9 cellular contexts compared by ENCODE assay signal in genomic region chr11:43738600-43739409, GRCh38. TPM values are rescaled to one million over a fixed set of nuclear protein-coding genes. Genes with fewer than 3 reads are reported as not detected.
A peak's percentile ranks its signal among the peaks of the same experiment; 100 is the strongest.
DNase-seq lines count a peak whose midpoint lies in the region; ATAC-seq and TF ChIP-seq lines count a peak whose summit lies in the region.
"Had no signal": no experiment of that assay in that cellular context is flagged by ENCODE, and none has a peak within 500 bp of the region (broad histone marks: within the 10 kb centered on the region; RNA-seq: fewer than 3 reads in every experiment).

No MANE protein-coding gene starts in this region.

- H3K27me3 ChIP-seq in SJCRH30 (no peaks in the 10 kb centered on the region), foreskin keratinocyte (no peaks in the 10 kb centered on the region)

- ATAC-seq in foreskin keratinocyte (peak; percentile 56), HG03457 (IDR thresholded peaks at IDR 0.05; ENCODE audit: unreplicated experiment) (no peak), HG02840 (IDR thresholded peaks at IDR 0.05; ENCODE audit: low FRiP score, unreplicated experiment) (no peak)

- no peaks in the 10 kb centered on the region for H3K27me3 Mint-ChIP-seq in T-helper 2 cell treated with Interferon-gamma antibody and Interleukin-4, amounts not matched to agents 5 μg/mL and 100 μg/mL, for 36 hours (ENCODE audit: low read depth)
- H3K27me3 Mint-ChIP-seq: CD4-positive, CD25-positive, alpha-beta regulatory T cell had no signal

- TF ChIP-seq CTCF in foreskin keratinocyte (conservative IDR thresholded peaks at IDR 0.05) = no peak

- H3K27ac ChIP-seq in SJCRH30 (peak overlapping the region; percentile 84), foreskin keratinocyte (no peak overlapping the region)

- H3K4me3 Mint-ChIP-seq in T-helper 2 cell treated with Interferon-gamma antibody and Interleukin-4, amounts not matched to agents 5 μg/mL and 100 μg/mL, for 36 hours = no peak overlapping the region
- H3K4me3 Mint-ChIP-seq: CD4-positive, CD25-positive, alpha-beta regulatory T cell had no signal

- H3K36me3 ChIP-seq in SJCRH30 = peaks cover 9% of the 10 kb centered on the region

- H3K9me3 ChIP-seq in SJCRH30 (replicated peaks) = no peaks in the 10 kb centered on the region

- H3K36me3 Mint-ChIP-seq in T-helper 2 cell treated with Interferon-gamma antibody and Interleukin-4, amounts not matched to agents 5 μg/mL and 100 μg/mL, for 36 hours (ENCODE audit: low read depth) = peaks cover 36% of the 10 kb centered on the region

- H3K4me1 ChIP-seq in SJCRH30 (peaks cover 37% of the 10 kb centered on the region), foreskin keratinocyte (peaks cover 36% of the 10 kb centered on the region)

- peaks cover 10% of the 10 kb centered on the region for H3K4me1 Mint-ChIP-seq in T-helper 2 cell treated with Interferon-gamma antibody and Interleukin-4, amounts not matched to agents 5 μg/mL and 100 μg/mL, for 36 hours (ENCODE audit: low read depth)

- 0 out of 2 replicates have a peak overlapping the region, but pooled peaks have one; percentile 1 for H3K4me3 ChIP-seq in SJCRH30

- DNase-seq in NCI-H2107 treated with DMSO at 0.1 percent for 48 hours (lab: John Stamatoyannopoulos, UW; ENCODE audit: unreplicated experiment) = peak; percentile 22
- no peak for DNase-seq in NCI-H2107 (lab: John Stamatoyannopoulos, UW)
- DNase-seq in SJCRH30 = peak; percentile 82 to 92
- peak; percentile 16 to 54 for DNase-seq in foreskin keratinocyte
- DNase-seq in stromal cell of bone marrow (ENCODE audit: low read depth) = peak; percentile 54
- no peak for DNase-seq in T-helper 2 cell treated with Interferon-gamma antibody and Interleukin-4, amounts not matched to agents 5 μg/mL and 100 μg/mL, for 36 hours (ENCODE audit: low spot score)
- DNase-seq: CD4-positive, CD25-positive, alpha-beta regulatory T cell had no signal

- peaks cover 10% of the 10 kb centered on the region for H3K9me3 Mint-ChIP-seq in T-helper 2 cell treated with Interferon-gamma antibody and Interleukin-4, amounts not matched to agents 5 μg/mL and 100 μg/mL, for 36 hours

- no peak overlapping the region for H3K27ac Mint-ChIP-seq in T-helper 2 cell treated with Interferon-gamma antibody and Interleukin-4, amounts not matched to agents 5 μg/mL and 100 μg/mL, for 36 hours

RNA-seq across cellular contexts. Expression of gene HSD17B12, which starts 58.3 kb away (rescaled TPM):
- total RNA-seq in SJCRH30 (2014; rRNA removed; shearing (Covaris generic)) = 84.6 and 88.9 TPM in 2 replicates
- total RNA-seq in foreskin keratinocyte = 94.6 and 108 TPM in 2 replicates
- polyA plus RNA-seq in foreskin keratinocyte = 37.2 and 60.4 TPM in 2 replicates

Comparison
In these comparisons a context has a peak if more than half of its experiments do, and no peak if none do; other contexts are left out.
1. DNase-seq: peak in NCI-H2107 treated with DMSO at 0.1 percent for 48 hours (single experiment), SJCRH30 (2 of 2), foreskin keratinocyte (2 of 2) and stromal cell of bone marrow (single experiment); none in NCI-H2107 (single experiment) and T-helper 2 cell treated with Interferon-gamma antibody and Interleukin-4, amounts not matched to agents 5 μg/mL and 100 μg/mL, for 36 hours (single experiment).